25 cellular contexts compared by ENCODE assay signal in genomic region chr19:45279587-45280192, GRCh38. TPM values are rescaled to one million over a fixed set of nuclear protein-coding genes. Genes with fewer than 3 reads are reported as not detected.
"Had no signal": no experiment of that assay in that cellular context is flagged by ENCODE, and none has a peak within 500 bp of the region (broad histone marks: within the 10 kb centered on the region; RNA-seq: fewer than 3 reads in every experiment).

No MANE protein-coding gene starts in this region.

- H3K9me3 ChIP-seq: breast epithelium, ovary, sigmoid colon, thoracic aorta, upper lobe of left lung had no signal

- H3K4me3 Mint-ChIP-seq: activated B cell treated with CpG ODN at 0.5 μM for 24 hours; activated naive CD8-positive, alpha-beta T cell treated with anti-CD3 and anti-CD28 coated beads for 36 hours; natural killer cell treated with Interleukin-12 subunit alpha and Interleukin-12 subunit beta and Interleukin-15 and Interleukin-18, amount 100 ng/mL, for 72 hours had no signal

- DNase-seq: activated B cell treated with CpG ODN at 0.5 μM for 24 hours; activated CD4-positive, alpha-beta T cell treated with anti-CD3 and anti-CD28 coated beads for 4 hours; activated CD4-positive, alpha-beta T cell treated with anti-CD3 and anti-CD28 coated beads, Interleukin-2, amount 50 U/mL, for 48 hours; activated naive CD4-positive, alpha-beta T cell treated with Interleukin-2 at 50 U/mL for 16 hours; activated naive CD8-positive, alpha-beta T cell treated with anti-CD3 and anti-CD28 coated beads for 36 hours; activated T-cell treated with anti-CD3 and anti-CD28 coated beads, Interleukin-2, amount 50 U/mL, for 48 hours; cerebellar nuclear complex; effector CD4-positive, alpha-beta T cell; erythroblast; foreskin fibroblast; kidney; mammary epithelial cell; ovary; sigmoid colon; stimulated activated CD4-positive, alpha-beta T cell treated with anti-CD3 and anti-CD28 coated beads, Interleukin-2, amount 100 ng/mL, for 48 hours; stimulated activated CD8-positive, alpha-beta memory T cell treated with anti-CD3 and anti-CD28 coated beads, Interleukin-4, amount 100 ng/mL, for 48 hours; stimulated activated naive CD4-positive, alpha-beta T cell treated with Interleukin-2 at 50 U/mL for 16 hours; T-helper 1 cell; upper lobe of left lung had no signal

- H3K27ac Mint-ChIP-seq: activated B cell treated with CpG ODN at 0.5 μM for 24 hours; activated naive CD8-positive, alpha-beta T cell treated with anti-CD3 and anti-CD28 coated beads for 36 hours; natural killer cell treated with Interleukin-12 subunit alpha and Interleukin-12 subunit beta and Interleukin-15 and Interleukin-18, amount 100 ng/mL, for 72 hours had no signal

- H3K4me3 ChIP-seq: breast epithelium, coronary artery, ovary, sigmoid colon, thoracic aorta, upper lobe of left lung had no signal

- H3K9me3 Mint-ChIP-seq: natural killer cell treated with Interleukin-12 subunit alpha and Interleukin-12 subunit beta and Interleukin-15 and Interleukin-18, amount 100 ng/mL, for 72 hours had no signal

- H3K27ac ChIP-seq: breast epithelium, coronary artery, ovary, sigmoid colon, thoracic aorta had no signal

- ATAC-seq: natural killer cell treated with Interleukin-12 subunit alpha and Interleukin-12 subunit beta and Interleukin-15 and Interleukin-18, amount 100 ng/mL, for 72 hours had no signal

- H3K27me3 ChIP-seq: breast epithelium, ovary, sigmoid colon, upper lobe of left lung had no signal

- H3K27me3 Mint-ChIP-seq: activated B cell treated with CpG ODN at 0.5 μM for 24 hours; activated naive CD8-positive, alpha-beta T cell treated with anti-CD3 and anti-CD28 coated beads for 36 hours; natural killer cell treated with Interleukin-12 subunit alpha and Interleukin-12 subunit beta and Interleukin-15 and Interleukin-18, amount 100 ng/mL, for 72 hours had no signal

- H3K4me1 ChIP-seq: breast epithelium, sigmoid colon had no signal

- H3K36me3 ChIP-seq: breast epithelium, ovary had no signal

- H3K4me1 Mint-ChIP-seq: activated naive CD8-positive, alpha-beta T cell treated with anti-CD3 and anti-CD28 coated beads for 36 hours had no signal

RNA-seq across cellular contexts. Expression of gene EXOC3L2, which starts 34.5 kb away (rescaled TPM):
- total RNA-seq: activated B cell treated with CpG ODN at 0.5 μM for 24 hours; activated naive CD8-positive, alpha-beta T cell treated with anti-CD3 and anti-CD28 coated beads for 36 hours; fibroblast of lung; natural killer cell treated with Interleukin-12 subunit alpha and Interleukin-12 subunit beta and Interleukin-15 and Interleukin-18, amount 100 ng/mL, for 72 hours had no signal

RNA-seq across cellular contexts. Expression of gene CKM, which starts 43.0 kb away (rescaled TPM):
- total RNA-seq: activated B cell treated with CpG ODN at 0.5 μM for 24 hours; activated naive CD8-positive, alpha-beta T cell treated with anti-CD3 and anti-CD28 coated beads for 36 hours; breast epithelium; fibroblast of lung; glomerular endothelial cell; kidney; mammary epithelial cell; upper lobe of left lung had no signal
